In genomic region chr6:149964243-149965190, GRCh38 we compare ENCODE assay signal across 8 cellular contexts. TPM values are rescaled to one million over a fixed set of nuclear protein-coding genes. Genes with fewer than 3 reads are reported as not detected.
DNase-seq lines count a peak whose midpoint lies in the region; ATAC-seq lines count a peak whose summit lies in the region.

No MANE protein-coding gene starts in this region.

- H3K27me3 ChIP-seq in SJCRH30: 0 out of 2 replicates have a peak, but pooled peaks cover 4% of the 10 kb centered on the region
- peaks cover 46% of the 10 kb centered on the region for H3K27me3 ChIP-seq in muscle layer of duodenum (ENCODE audit: low read depth, low read length)

- H3K9me3 ChIP-seq in SJCRH30 (replicated peaks): no peaks in the 10 kb centered on the region
- no peaks in the 10 kb centered on the region for H3K9me3 ChIP-seq in muscle layer of duodenum (ENCODE audit: control insufficient read depth in 1 of 2, low read length in 2 of 2)

- H3K36me3 ChIP-seq in SJCRH30: no peaks in the 10 kb centered on the region
- H3K36me3 ChIP-seq in muscle layer of duodenum (ENCODE audit: control insufficient read depth in 1 of 2, insufficient read depth in 2 of 2, low read length in 2 of 2): no peaks in the 10 kb centered on the region

- H3K4me3 ChIP-seq in SJCRH30 (peak overlapping the region; percentile 62), muscle layer of duodenum (ENCODE audit: low read depth in 1 of 2, low read length in 2 of 2) (peak overlapping the region; percentile 50 to 61)

- no peak for ATAC-seq in GM18517 (IDR thresholded peaks at IDR 0.05; ENCODE audit: unreplicated experiment)
- no peak for ATAC-seq in HG02840 (IDR thresholded peaks at IDR 0.05; ENCODE audit: low FRiP score, unreplicated experiment)

- H3K27ac ChIP-seq in SJCRH30 (no peak overlapping the region), muscle layer of duodenum (ENCODE audit: low read length) (no peak overlapping the region)

- H3K4me1 ChIP-seq in SJCRH30 (peaks cover 14% of the 10 kb centered on the region), muscle layer of duodenum (ENCODE audit: control insufficient read depth in 1 of 2, insufficient read depth in 2 of 2, low read length in 2 of 2) (peaks cover 0 to 23% of the 10 kb centered on the region in 2 donors)

- peak; percentile 61 for DNase-seq in GM03348 (ENCODE audit: low spot score)
- no peak for DNase-seq in SJCRH30
- DNase-seq in ecto neural progenitor cell (ENCODE audit: low spot score): peak; percentile 61
- DNase-seq in NCI-H2107 (lab: John Stamatoyannopoulos, UW): no peak
- no peak for DNase-seq in NCI-H1048 (lab: John Stamatoyannopoulos, UW)

RNA-seq across cellular contexts. Expression of gene ULBP1, which starts 0.8 kb away (rescaled TPM):
- 0.99 and 1.7 TPM in 2 replicates for total RNA-seq in SJCRH30 (2014; rRNA removed; shearing (Covaris generic))

RNA-seq across cellular contexts. Expression of gene ULBP2, which starts 22.7 kb away (rescaled TPM):
- total RNA-seq in SJCRH30 (2014; rRNA removed; shearing (Covaris generic)): 2.7 and 2.9 TPM in 2 replicates

RNA-seq across cellular contexts. Expression of gene RAET1G, which starts 41.6 kb away (rescaled TPM):
- total RNA-seq in SJCRH30 (2014; rRNA removed; shearing (Covaris generic)): not detected in 2 replicates

Comparison
In these comparisons a context has a peak if more than half of its experiments do, and no peak if none do; other contexts are left out.
1. DNase-seq: peak in GM03348 (single experiment) and ecto neural progenitor cell (single experiment); none in SJCRH30 (0 of 2), NCI-H2107 (single experiment) and NCI-H1048 (single experiment).